Comparison of ENCODE assay signal across 9 cellular contexts in the genomic region with DNA sequence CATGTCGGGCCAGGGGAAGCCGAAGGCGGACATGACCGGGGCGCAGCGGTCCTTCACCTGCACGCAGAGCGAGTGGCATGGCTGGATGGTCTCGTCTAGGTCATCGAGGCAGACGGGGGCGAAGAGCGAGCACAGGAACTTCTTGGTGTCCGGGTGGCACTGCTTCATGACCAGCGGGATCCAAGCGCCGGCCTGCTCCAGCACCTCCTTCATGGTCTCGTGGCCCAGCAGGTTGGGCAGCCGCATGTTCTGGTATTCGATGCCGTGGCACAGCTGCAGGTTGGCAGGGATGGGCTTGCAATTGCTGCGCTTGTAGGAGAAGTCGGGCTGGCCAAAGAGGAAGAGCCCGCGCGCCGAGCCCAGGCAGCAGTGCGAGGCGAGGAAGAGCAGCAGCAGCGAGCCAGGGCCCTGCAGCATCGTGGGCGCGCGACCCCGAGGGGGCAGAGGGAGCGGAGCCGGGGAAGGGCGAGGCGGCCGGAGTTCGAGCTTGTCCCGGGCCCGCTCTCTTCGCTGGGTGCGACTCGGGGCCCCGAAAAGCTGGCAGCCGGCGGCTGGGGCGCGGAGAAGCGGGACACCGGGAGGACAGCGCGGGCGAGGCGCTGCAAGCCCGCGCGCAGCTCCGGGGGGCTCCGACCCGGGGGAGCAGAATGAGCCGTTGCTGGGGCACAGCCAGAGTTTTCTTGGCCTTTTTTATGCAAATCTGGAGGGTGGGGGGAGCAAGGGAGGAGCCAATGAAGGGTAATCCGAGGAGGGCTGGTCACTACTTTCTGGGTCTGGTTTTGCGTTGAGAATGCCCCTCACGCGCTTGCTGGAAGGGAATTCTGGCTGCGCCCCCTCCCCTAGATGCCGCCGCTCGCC. TPM values are rescaled to one million over a fixed set of nuclear protein-coding genes. Genes with fewer than 3 reads are reported as not detected.
DNase-seq lines count a peak whose midpoint lies in the region; ATAC-seq, FAIRE-seq and TF ChIP-seq lines count a peak whose summit lies in the region.
"Had no signal": no experiment of that assay in that cellular context is flagged by ENCODE, and none has a peak within 500 bp of the region (broad histone marks: within the 10 kb centered on the region; RNA-seq: fewer than 3 reads in every experiment).

A gene with protein sequence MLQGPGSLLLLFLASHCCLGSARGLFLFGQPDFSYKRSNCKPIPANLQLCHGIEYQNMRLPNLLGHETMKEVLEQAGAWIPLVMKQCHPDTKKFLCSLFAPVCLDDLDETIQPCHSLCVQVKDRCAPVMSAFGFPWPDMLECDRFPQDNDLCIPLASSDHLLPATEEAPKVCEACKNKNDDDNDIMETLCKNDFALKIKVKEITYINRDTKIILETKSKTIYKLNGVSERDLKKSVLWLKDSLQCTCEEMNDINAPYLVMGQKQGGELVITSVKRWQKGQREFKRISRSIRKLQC (minus strand): TSS at position 665 of the 858 bp plus-strand sequence. CDS start 248 bp downstream, at position 417.

- no peaks in the 10 kb centered on the region for H3K36me3 ChIP-seq in SK-N-MC (ENCODE audit: insufficient read depth, low read length)
- no peaks in the 10 kb centered on the region for H3K36me3 ChIP-seq in heart right ventricle

- H3K4me3 ChIP-seq in SK-N-MC, result peak within 1 kb of the TSS; percentile 64
- H3K4me3 ChIP-seq in heart right ventricle, result peak within 1 kb of the TSS in 8 of 10 donors; percentile 10 to 43 (median 30)

- FAIRE-seq in D721Med (lab: Jason Lieb, UNC), result no peak

- intact Hi-C loops in heart right ventricle (cut with DNase I), result loop anchor here in 5 of 10 donors (5.0 to 10.0 kb wide), 3 partner anchors 229 to 716 kb away; no protein-coding TSS in a partner anchor
- intact Hi-C loops in posterior vena cava (cut with DNase I), result loop anchor here (10.0 kb wide), 2 partner anchors 526 to 536 kb away; no protein-coding TSS in a partner anchor

- DNase-seq in D721Med (ENCODE audit: insufficient read length, low spot score) (peak; percentile 66), SK-N-MC (ENCODE audit: low read depth, low spot score) (no peak), heart right ventricle (no peak), posterior vena cava (ENCODE audit: low spot score) (no peak)

- H3K27ac ChIP-seq in SK-N-MC (no peak within 1 kb of the TSS), heart right ventricle (no peak within 1 kb of the TSS)

- no peak within 1 kb of the TSS for H3K9ac ChIP-seq in SK-N-MC (ENCODE audit: insufficient read length)

- H3K27me3 ChIP-seq in heart right ventricle, result peaks cover 39 to 100% (median 96%) of the 10 kb centered on the region in 7 donors

- 1 to 2% methylated on average over 72 of the region's 72 CpGs for WGBS in heart right ventricle, 2 donors

- no peak for ATAC-seq in heart right ventricle
- ATAC-seq in GM18520 (IDR thresholded peaks at IDR 0.05; ENCODE audit: unreplicated experiment), result no peak
- no peak for ATAC-seq in GM21717 (IDR thresholded peaks at IDR 0.05; ENCODE audit: unreplicated experiment)
- ATAC-seq in GM19328 (IDR thresholded peaks at IDR 0.05; ENCODE audit: unreplicated experiment), result no peak
- no peak for ATAC-seq in GM19455 (IDR thresholded peaks at IDR 0.05; ENCODE audit: unreplicated experiment)

- H3K9me3 ChIP-seq in SK-N-MC (ENCODE audit: low read depth, low read length), result no peaks in the 10 kb centered on the region
- H3K9me3 ChIP-seq in heart right ventricle, result no peaks in the 10 kb centered on the region

- TF ChIP-seq CTCF in D721Med (IDR thresholded peaks at IDR 0.05; ENCODE audit: insufficient read depth, missing control alignments) (no peak), heart right ventricle (IDR thresholded peaks at IDR 0.05) (no peak)

- H3K4me1 ChIP-seq in heart right ventricle, result peaks cover 4 to 44% (median 32%) of the 10 kb centered on the region in 9 donors

RNA-seq across cellular contexts. Expression of the gene that starts here (rescaled TPM):
- total RNA-seq in heart right ventricle, result 1 to 10 TPM in 1 of 10 donors, under 1 TPM in 4, not detected in 5; 0.58 to 5.2 (median 0.77) TPM
- 1 to 10 TPM in 1 of 2 donors, under 1 TPM in 1; 0.30 to 1.2 TPM for polyA plus RNA-seq in heart right ventricle
- 100 to 1,000 TPM; 157 to 313 TPM for total RNA-seq in posterior vena cava
- total RNA-seq: NCI-H460 had no signal

Comparison
In these comparisons a context has a peak if more than half of its experiments do, and no peak if none do; other contexts are left out.
1. RNA of the gene that starts here (total RNA-seq): 157 to 313 TPM in posterior vena cava; 0.58 to 5.2 TPM in heart right ventricle; every median in the first group is over 10 times any median in the second.